20 cellular contexts compared by ENCODE assay signal in the genomic region with DNA sequence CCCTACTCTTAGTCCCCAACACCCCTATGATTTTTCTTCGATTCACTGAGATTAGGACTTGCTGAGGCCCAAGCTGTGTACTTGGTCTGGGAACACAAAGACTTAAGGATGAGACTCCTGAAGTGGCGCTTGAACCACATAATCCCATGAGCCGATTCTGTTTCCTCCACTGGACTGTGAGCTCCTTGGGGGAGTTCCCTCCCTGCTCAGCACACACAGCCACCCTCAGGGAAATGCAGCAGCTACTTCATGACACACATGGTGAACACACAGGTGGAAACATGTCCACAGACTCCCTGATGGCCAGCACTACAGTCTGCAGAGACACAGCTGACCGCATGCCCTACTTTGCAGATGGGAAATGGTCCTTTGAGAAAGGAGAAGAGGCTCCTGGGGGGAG.
DNase-seq lines count a peak whose midpoint lies in the region; ATAC-seq, FAIRE-seq and TF ChIP-seq lines count a peak whose summit lies in the region.
"Had no signal": no experiment of that assay in that cellular context is flagged by ENCODE, and none has a peak within 500 bp of the region (broad histone marks: within the 10 kb centered on the region; RNA-seq: fewer than 3 reads in every experiment).

No MANE protein-coding gene starts in this region.

- TF ChIP-seq CTCF in spleen (IDR thresholded peaks at IDR 0.05 in 8 of 11, conservative IDR thresholded peaks at IDR 0.05 in 3 of 11), result no peak

- no peaks in the 10 kb centered on the region for H3K27me3 Mint-ChIP-seq in activated naive CD4-positive, alpha-beta T cell treated with anti-CD3 and anti-CD28 coated beads, Interleukin-2, amount 50 U/mL, for 24 hours
- H3K27me3 Mint-ChIP-seq in activated naive CD4-positive, alpha-beta T cell treated with anti-CD3 and anti-CD28 coated beads, Interleukin-2, amount 10 ng/mL, durations not matched to agents 7 days and 5 days, result peaks cover 15% of the 10 kb centered on the region
- H3K27me3 Mint-ChIP-seq in stimulated activated naive CD8-positive, alpha-beta T cell treated with anti-CD3 and anti-CD28 coated beads, Interleukin-15, amount 100 ng/mL, for 72 hours, result no peaks in the 10 kb centered on the region

- no peak overlapping the region for H3K4me3 Mint-ChIP-seq in activated naive CD4-positive, alpha-beta T cell treated with anti-CD3 and anti-CD28 coated beads, Interleukin-2, amount 50 U/mL, for 24 hours
- no peak overlapping the region for H3K4me3 Mint-ChIP-seq in activated naive CD4-positive, alpha-beta T cell treated with anti-CD3 and anti-CD28 coated beads, Interleukin-2, amount 10 ng/mL, durations not matched to agents 7 days and 5 days
- H3K4me3 Mint-ChIP-seq in stimulated activated naive CD8-positive, alpha-beta T cell treated with anti-CD3 and anti-CD28 coated beads, Interleukin-15, amount 100 ng/mL, for 72 hours, result no peak overlapping the region
- H3K4me3 Mint-ChIP-seq: IgD-negative memory B cell had no signal

- TF ChIP-seq POLR2A in GM12892 (IDR thresholded peaks at IDR 0.05; ENCODE audit: low read depth, low read length) (no peak), spleen (IDR thresholded peaks at IDR 0.05) (no peak)

- peaks cover 27% of the 10 kb centered on the region for H3K4me1 Mint-ChIP-seq in activated naive CD4-positive, alpha-beta T cell treated with anti-CD3 and anti-CD28 coated beads, Interleukin-2, amount 50 U/mL, for 24 hours
- peaks cover 9% of the 10 kb centered on the region for H3K4me1 Mint-ChIP-seq in activated naive CD4-positive, alpha-beta T cell treated with anti-CD3 and anti-CD28 coated beads, Interleukin-2, amount 10 ng/mL, durations not matched to agents 7 days and 5 days
- H3K4me1 Mint-ChIP-seq in stimulated activated naive CD8-positive, alpha-beta T cell treated with anti-CD3 and anti-CD28 coated beads, Interleukin-15, amount 100 ng/mL, for 72 hours, result peaks cover 33% of the 10 kb centered on the region

- H3K36me3 ChIP-seq in spleen, result no peaks in the 10 kb centered on the region
- H3K36me3 ChIP-seq: SJCRH30 had no signal

- no peak overlapping the region for H3K27ac ChIP-seq in spleen
- H3K27ac ChIP-seq: A549, HL-60, RWPE1, SJCRH30 had no signal

- H3K9me3 Mint-ChIP-seq in activated naive CD4-positive, alpha-beta T cell treated with anti-CD3 and anti-CD28 coated beads, Interleukin-2, amount 50 U/mL, for 24 hours, result no peaks in the 10 kb centered on the region
- H3K9me3 Mint-ChIP-seq in activated naive CD4-positive, alpha-beta T cell treated with anti-CD3 and anti-CD28 coated beads, Interleukin-2, amount 10 ng/mL, durations not matched to agents 7 days and 5 days, result no peaks in the 10 kb centered on the region
- H3K9me3 Mint-ChIP-seq in stimulated activated naive CD8-positive, alpha-beta T cell treated with anti-CD3 and anti-CD28 coated beads, Interleukin-15, amount 100 ng/mL, for 72 hours, result no peaks in the 10 kb centered on the region
- H3K9me3 Mint-ChIP-seq: IgD-negative memory B cell had no signal

- CTCF ChIA-PET in activated naive CD4-positive, alpha-beta T cell treated with anti-CD3 and anti-CD28 coated beads, Interleukin-2, amount 10 ng/mL, durations not matched to agents 7 days and 5 days (lab: Charles Lee), result interaction anchor here (0.9 to 1.9 kb wide), 3 partner anchors 63 to 172 kb away, joined by 3 to 4 read pairs (median 3); no protein-coding TSS in a partner anchor

- H3K4me3 ChIP-seq in spleen, result no peak overlapping the region
- H3K4me3 ChIP-seq: A549, SJCRH30 had no signal

- peak overlapping the region; percentile 36 for H3K27ac Mint-ChIP-seq in activated naive CD4-positive, alpha-beta T cell treated with anti-CD3 and anti-CD28 coated beads, Interleukin-2, amount 50 U/mL, for 24 hours
- H3K27ac Mint-ChIP-seq in activated naive CD4-positive, alpha-beta T cell treated with anti-CD3 and anti-CD28 coated beads, Interleukin-2, amount 10 ng/mL, durations not matched to agents 7 days and 5 days, result no peak overlapping the region
- peak overlapping the region; percentile 88 for H3K27ac Mint-ChIP-seq in stimulated activated naive CD8-positive, alpha-beta T cell treated with anti-CD3 and anti-CD28 coated beads, Interleukin-15, amount 100 ng/mL, for 72 hours
- H3K27ac Mint-ChIP-seq: IgD-negative memory B cell had no signal

- intact Hi-C loops in spleen (cut with DNase I; ENCODE audit: low total_unique reads), result loop anchor here (5.0 to 10.0 kb wide), 2 partner anchors 113 to 445 kb away; no protein-coding TSS in a partner anchor

- peaks cover 0 to 13% (median 5%) of the 10 kb centered on the region in 6 donors for H3K4me1 ChIP-seq in spleen

- H3K27me3 ChIP-seq in spleen (replicated peaks in 1 of 7), result peaks cover 0 to 19% (median 0%) of the 10 kb centered on the region in 7 donors
- H3K27me3 ChIP-seq: SJCRH30 had no signal

- ATAC-seq in esophagus mucosa (peak; percentile 74), GM18498 (IDR thresholded peaks at IDR 0.05; ENCODE audit: unreplicated experiment) (no peak)
- no peak for ATAC-seq in stimulated activated naive CD8-positive, alpha-beta T cell treated with anti-CD3 and anti-CD28 coated beads, Interleukin-15, amount 100 ng/mL, for 72 hours
- ATAC-seq: PC-3 had no signal

- no peaks in the 10 kb centered on the region for H3K36me3 Mint-ChIP-seq in activated naive CD4-positive, alpha-beta T cell treated with anti-CD3 and anti-CD28 coated beads, Interleukin-2, amount 50 U/mL, for 24 hours
- H3K36me3 Mint-ChIP-seq in activated naive CD4-positive, alpha-beta T cell treated with anti-CD3 and anti-CD28 coated beads, Interleukin-2, amount 10 ng/mL, durations not matched to agents 7 days and 5 days, result no peaks in the 10 kb centered on the region
- H3K36me3 Mint-ChIP-seq: IgD-negative memory B cell had no signal

- DNase-seq in activated naive CD4-positive, alpha-beta T cell treated with anti-CD3 and anti-CD28 coated beads, Interleukin-2, amount 10 ng/mL, durations not matched to agents 7 days and 5 days, result no peak
- DNase-seq in NCI-H82 treated with DMSO at 0.1 percent for 48 hours (lab: John Stamatoyannopoulos, UW; ENCODE audit: unreplicated experiment), result peak; percentile 72
- no peak for DNase-seq in stimulated activated naive CD8-positive, alpha-beta T cell treated with anti-CD3 and anti-CD28 coated beads, Interleukin-15, amount 100 ng/mL, for 72 hours
- DNase-seq in GM12892 (ENCODE audit: insufficient read length), result no peak
- DNase-seq in spleen, result no peak
- DNase-seq: H7, Kasumi-1, NCI-H187 treated with DMSO at 0.1 percent for 48 hours, NCI-H446, NCI-H748 treated with DMSO at 0.1 percent for 48 hours, PC-3, SJCRH30 had no signal

- 69 to 83% (median 79%) methylated on average over 4 of the region's 4 CpGs for WGBS in spleen, 5 donors

- no peaks in the 10 kb centered on the region for H3K9me3 ChIP-seq in spleen
- H3K9me3 ChIP-seq: A549 had no signal

- no peak for FAIRE-seq in GM12892 (lab: Jason Lieb, UNC)
- FAIRE-seq: A549, HTR-8/SVneo had no signal
